ENCODE assay signal across 16 cellular contexts in genomic region chr12:110548678-110549077, GRCh38. TPM values are rescaled to one million over a fixed set of nuclear protein-coding genes. Genes with fewer than 3 reads are reported as not detected.
DNase-seq lines count a peak whose midpoint lies in the region; ATAC-seq, FAIRE-seq and TF ChIP-seq lines count a peak whose summit lies in the region.
"Had no signal": no experiment of that assay in that cellular context is flagged by ENCODE, and none has a peak within 500 bp of the region (broad histone marks: within the 10 kb centered on the region; RNA-seq: fewer than 3 reads in every experiment).

No MANE protein-coding gene starts in this region.

- H3K4me3 ChIP-seq in gastroesophageal sphincter, result no peak overlapping the region
- peak overlapping the region in 1 of 4 donors; percentile 16 for H3K4me3 ChIP-seq in gastrocnemius medialis
- H3K4me3 ChIP-seq: dorsolateral prefrontal cortex, thoracic aorta had no signal

- H3K4me1 Mint-ChIP-seq in activated T-helper 17 cell treated with anti-CD3 and anti-CD28 coated beads, Interleukin-2, amount 50 U/mL, for 72 hours, result peaks cover 26% of the 10 kb centered on the region

- H3K36me3 ChIP-seq in gastroesophageal sphincter, result peaks cover 0 to 21% of the 10 kb centered on the region in 2 donors
- H3K36me3 ChIP-seq in gastrocnemius medialis, result peaks cover 0 to 5% of the 10 kb centered on the region in 2 donors
- H3K36me3 ChIP-seq: thoracic aorta had no signal

- intact Hi-C loops in gastrocnemius medialis (cut with DNase I; ENCODE audit: low total_unique reads), result no loop called here

- H3K27ac Mint-ChIP-seq in activated T-helper 17 cell treated with anti-CD3 and anti-CD28 coated beads, Interleukin-2, amount 50 U/mL, for 72 hours, result no peak overlapping the region

- H3K9me3 ChIP-seq in gastroesophageal sphincter (no peaks in the 10 kb centered on the region), gastrocnemius medialis (no peaks in the 10 kb centered on the region)
- H3K9me3 ChIP-seq: thoracic aorta had no signal

- H3K27me3 Mint-ChIP-seq in activated T-helper 17 cell treated with anti-CD3 and anti-CD28 coated beads, Interleukin-2, amount 50 U/mL, for 72 hours, result no peaks in the 10 kb centered on the region

- no peaks in the 10 kb centered on the region for H3K9me3 Mint-ChIP-seq in activated T-helper 17 cell treated with anti-CD3 and anti-CD28 coated beads, Interleukin-2, amount 50 U/mL, for 72 hours

- no peak for FAIRE-seq in GM19239 (lab: Jason Lieb, UNC)

- TF ChIP-seq CTCF in gastroesophageal sphincter (IDR thresholded peaks at IDR 0.05), result no peak
- TF ChIP-seq CTCF in gastrocnemius medialis (IDR thresholded peaks at IDR 0.05 in 4 of 5, conservative IDR thresholded peaks at IDR 0.05 in 1 of 5), result no peak

- ATAC-seq in activated T-helper 17 cell treated with anti-CD3 and anti-CD28 coated beads, Interleukin-2, amount 50 U/mL, for 72 hours (replicated peaks), result peak; percentile 34
- no peak for ATAC-seq in gastroesophageal sphincter
- peak; percentile 13 to 61 for ATAC-seq in gastrocnemius medialis
- ATAC-seq in HG02623 (IDR thresholded peaks at IDR 0.05; ENCODE audit: unreplicated experiment), result no peak

- DNase-seq in ELR (ENCODE audit: low read depth), result peak; percentile 74
- DNase-seq in gastrocnemius medialis, result peak in 1 of 2 donors; percentile 32
- no peak for DNase-seq in HuH-7.5 (ENCODE audit: low spot score)
- DNase-seq in GM19239 (ENCODE audit: insufficient read length, low spot score), result no peak
- DNase-seq: anterior cingulate cortex; dorsolateral prefrontal cortex; NCI-H1694 treated with DMSO at 0.1 percent for 48 hours; NCI-H526 treated with DMSO at 0.1 percent for 48 hours; occipital lobe; stimulated activated CD4-positive, alpha-beta T cell treated with anti-CD3 and anti-CD28 coated beads, Interleukin-12 subunit alpha, Interleukin-12 subunit beta, amount 100 ng/mL, for 4 hours had no signal

- TF ChIP-seq POLR2A in gastroesophageal sphincter (IDR thresholded peaks at IDR 0.05) (no peak), gastrocnemius medialis (IDR thresholded peaks at IDR 0.05) (peak; percentile 21 to 40)

- H3K27me3 ChIP-seq in gastroesophageal sphincter (no peaks in the 10 kb centered on the region), gastrocnemius medialis (no peaks in the 10 kb centered on the region)
- H3K27me3 ChIP-seq: dorsolateral prefrontal cortex had no signal

- 47 to 56% methylated on average over 4 to 5 of the region's 7 CpGs for WGBS in gastroesophageal sphincter (ENCODE audit: low coverage in 1 of 2), 2 donors

- H3K4me1 ChIP-seq in gastroesophageal sphincter (peaks cover 24 to 98% (median 33%) of the 10 kb centered on the region in 3 donors), gastrocnemius medialis (peaks cover 79 to 97% of the 10 kb centered on the region in 2 donors)

- in situ Hi-C loops in gastrocnemius medialis (cut with MboI; ENCODE audit: low sequenced_read_pairs in 4 of 4), result no loop called here

- no peak overlapping the region for H3K4me3 Mint-ChIP-seq in activated T-helper 17 cell treated with anti-CD3 and anti-CD28 coated beads, Interleukin-2, amount 50 U/mL, for 72 hours
- H3K4me3 Mint-ChIP-seq: CD14-positive monocyte had no signal

- H3K27ac ChIP-seq in gastroesophageal sphincter (peak overlapping the region; percentile 6 to 89 (median 64)), gastrocnemius medialis (peak overlapping the region; percentile 89 to 95 (median 94))
- H3K27ac ChIP-seq: dorsolateral prefrontal cortex, HL-60, thoracic aorta had no signal

- no peak for TF ChIP-seq EP300 in gastroesophageal sphincter (IDR thresholded peaks at IDR 0.05)

- peaks cover 80% of the 10 kb centered on the region for H3K36me3 Mint-ChIP-seq in activated T-helper 17 cell treated with anti-CD3 and anti-CD28 coated beads, Interleukin-2, amount 50 U/mL, for 72 hours (ENCODE audit: low read depth)

RNA-seq across cellular contexts. Expression of gene PPTC7, which starts 34.4 kb away (rescaled TPM):
- total RNA-seq in activated T-helper 17 cell treated with anti-CD3 and anti-CD28 coated beads, Interleukin-2, amount 50 U/mL, for 72 hours, result 10 to 100 TPM; 31.4 to 36.7 TPM
- total RNA-seq in gastroesophageal sphincter (10 to 100 TPM; 37.5 to 48.6 (median 41.9) TPM), gastrocnemius medialis (10 to 100 TPM; 27.6 to 85.8 (median 58.4) TPM)

RNA-seq across cellular contexts. Expression of gene RAD9B, which starts 46.5 kb away (rescaled TPM):
- total RNA-seq in activated T-helper 17 cell treated with anti-CD3 and anti-CD28 coated beads, Interleukin-2, amount 50 U/mL, for 72 hours, result 1 to 10 TPM; 1.5 to 2.5 TPM
- total RNA-seq in gastroesophageal sphincter, result 1 to 10 TPM; 1.1 to 5.1 (median 1.9) TPM
- 1 to 10 TPM in 1 of 4 donors, under 1 TPM in 3; 0.12 to 2.0 (median 0.62) TPM for total RNA-seq in gastrocnemius medialis

RNA-seq across cellular contexts. Expression of gene VPS29, which starts 46.8 kb away (rescaled TPM):
- total RNA-seq in activated T-helper 17 cell treated with anti-CD3 and anti-CD28 coated beads, Interleukin-2, amount 50 U/mL, for 72 hours, result 100 to 1,000 TPM; 103 to 125 TPM
- total RNA-seq in gastroesophageal sphincter, result 100 to 1,000 TPM; 101 to 184 (median 159) TPM
- 100 to 1,000 TPM in 2 of 4 donors, 10 to 100 TPM in 2; 76.4 to 145 (median 92.9) TPM for total RNA-seq in gastrocnemius medialis

Comparison
In these comparisons a context has a peak if more than half of its experiments do, and no peak if none do; other contexts are left out.
1. ATAC-seq: peak in activated T-helper 17 cell treated with anti-CD3 and anti-CD28 coated beads, Interleukin-2, amount 50 U/mL, for 72 hours (single experiment) and gastrocnemius medialis (2 of 2); none in gastroesophageal sphincter (single experiment) and HG02623 (single experiment).
2. POLR2A ChIP-seq: peak in gastrocnemius medialis (2 of 2); none in gastroesophageal sphincter (0 of 2).